ENCODE assay signal across 1 cellular context in the genomic region with DNA sequence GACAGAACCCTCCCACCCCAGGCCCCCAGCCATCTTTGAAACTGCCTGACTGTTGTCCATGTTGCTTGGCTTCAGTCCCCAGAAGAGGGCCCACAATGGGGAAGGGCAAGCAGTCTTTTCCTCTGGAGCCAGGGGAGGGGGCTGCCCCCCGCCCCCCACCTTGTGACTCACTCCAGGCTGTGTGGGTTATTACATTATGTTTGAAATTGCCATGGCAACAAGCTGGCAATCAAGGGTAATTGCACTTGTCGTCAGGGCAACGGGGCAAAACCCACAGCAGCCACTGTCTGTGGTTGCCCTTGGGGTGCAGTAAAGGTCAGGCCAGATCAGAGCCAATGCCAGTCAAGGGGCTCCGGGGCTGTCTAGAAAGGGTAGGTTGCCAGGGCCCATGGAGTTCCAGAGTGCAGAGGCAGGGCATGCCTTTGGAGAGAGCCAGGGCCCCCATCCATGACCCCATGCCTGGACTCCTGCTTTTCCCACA.
TF ChIP-seq lines count a peak whose summit lies in the region.

No MANE protein-coding gene starts in this region.

TF ChIP-seq in GM12878, 131 proteins besides CTCF, POLR2A, EP300 and RAD21:
- TF ChIP-seq, protein P1, sequence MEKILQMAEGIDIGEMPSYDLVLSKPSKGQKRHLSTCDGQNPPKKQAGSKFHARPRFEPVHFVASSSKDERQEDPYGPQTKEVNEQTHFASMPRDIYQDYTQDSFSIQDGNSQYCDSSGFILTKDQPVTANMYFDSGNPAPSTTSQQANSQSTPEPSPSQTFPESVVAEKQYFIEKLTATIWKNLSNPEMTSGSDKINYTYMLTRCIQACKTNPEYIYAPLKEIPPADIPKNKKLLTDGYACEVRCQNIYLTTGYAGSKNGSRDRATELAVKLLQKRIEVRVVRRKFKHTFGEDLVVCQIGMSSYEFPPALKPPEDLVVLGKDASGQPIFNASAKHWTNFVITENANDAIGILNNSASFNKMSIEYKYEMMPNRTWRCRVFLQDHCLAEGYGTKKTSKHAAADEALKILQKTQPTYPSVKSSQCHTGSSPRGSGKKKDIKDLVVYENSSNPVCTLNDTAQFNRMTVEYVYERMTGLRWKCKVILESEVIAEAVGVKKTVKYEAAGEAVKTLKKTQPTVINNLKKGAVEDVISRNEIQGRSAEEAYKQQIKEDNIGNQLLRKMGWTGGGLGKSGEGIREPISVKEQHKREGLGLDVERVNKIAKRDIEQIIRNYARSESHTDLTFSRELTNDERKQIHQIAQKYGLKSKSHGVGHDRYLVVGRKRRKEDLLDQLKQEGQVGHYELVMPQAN (conservative IDR thresholded peaks at IDR 0.05): no peak
- TF ChIP-seq, protein P2, sequence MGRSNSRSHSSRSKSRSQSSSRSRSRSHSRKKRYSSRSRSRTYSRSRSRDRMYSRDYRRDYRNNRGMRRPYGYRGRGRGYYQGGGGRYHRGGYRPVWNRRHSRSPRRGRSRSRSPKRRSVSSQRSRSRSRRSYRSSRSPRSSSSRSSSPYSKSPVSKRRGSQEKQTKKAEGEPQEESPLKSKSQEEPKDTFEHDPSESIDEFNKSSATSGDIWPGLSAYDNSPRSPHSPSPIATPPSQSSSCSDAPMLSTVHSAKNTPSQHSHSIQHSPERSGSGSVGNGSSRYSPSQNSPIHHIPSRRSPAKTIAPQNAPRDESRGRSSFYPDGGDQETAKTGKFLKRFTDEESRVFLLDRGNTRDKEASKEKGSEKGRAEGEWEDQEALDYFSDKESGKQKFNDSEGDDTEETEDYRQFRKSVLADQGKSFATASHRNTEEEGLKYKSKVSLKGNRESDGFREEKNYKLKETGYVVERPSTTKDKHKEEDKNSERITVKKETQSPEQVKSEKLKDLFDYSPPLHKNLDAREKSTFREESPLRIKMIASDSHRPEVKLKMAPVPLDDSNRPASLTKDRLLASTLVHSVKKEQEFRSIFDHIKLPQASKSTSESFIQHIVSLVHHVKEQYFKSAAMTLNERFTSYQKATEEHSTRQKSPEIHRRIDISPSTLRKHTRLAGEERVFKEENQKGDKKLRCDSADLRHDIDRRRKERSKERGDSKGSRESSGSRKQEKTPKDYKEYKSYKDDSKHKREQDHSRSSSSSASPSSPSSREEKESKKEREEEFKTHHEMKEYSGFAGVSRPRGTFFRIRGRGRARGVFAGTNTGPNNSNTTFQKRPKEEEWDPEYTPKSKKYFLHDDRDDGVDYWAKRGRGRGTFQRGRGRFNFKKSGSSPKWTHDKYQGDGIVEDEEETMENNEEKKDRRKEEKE (IDR thresholded peaks at IDR 0.05): no peak
- TF ChIP-seq KLF5 (IDR thresholded peaks at IDR 0.05; ENCODE audit: partially characterized antibody) (no peak), IKZF2 (IDR thresholded peaks at IDR 0.05) (no peak), CHD4 (IDR thresholded peaks at IDR 0.05) (no peak), RBBP5 (conservative IDR thresholded peaks at IDR 0.05) (no peak), IKZF1 (conservative IDR thresholded peaks at IDR 0.05) (0 out of 2 replicates have a peak, but pooled peaks have one; percentile 12), MYC (IDR thresholded peaks at IDR 0.05; ENCODE audit: insufficient read depth, insufficient read length, insufficient replicate concordance, low read length, severe bottlenecking) (no peak), SREBF1 (IDR thresholded peaks at IDR 0.05; ENCODE audit: low read length) (no peak), ATF7 (IDR thresholded peaks at IDR 0.05; ENCODE audit: low read depth) (no peak), POU2F2 (IDR thresholded peaks at IDR 0.05; ENCODE audit: borderline replicate concordance, low read depth, low read length) (no peak), CEBPB (IDR thresholded peaks at IDR 0.05; ENCODE audit: borderline replicate concordance in 1 of 2, low read depth in 2 of 2, low read length in 2 of 2) (no peak), SMARCA5 (IDR thresholded peaks at IDR 0.05) (no peak), ZNF384 (IDR thresholded peaks at IDR 0.05; ENCODE audit: borderline replicate concordance, low read depth, low read length) (no peak), STAT3 (IDR thresholded peaks at IDR 0.05; ENCODE audit: low read depth, low read length) (no peak), MTA2 (IDR thresholded peaks at IDR 0.05; ENCODE audit: low read depth) (no peak), CREB1 (IDR thresholded peaks at IDR 0.05; ENCODE audit: low read depth) (no peak), YBX1 (IDR thresholded peaks at IDR 0.05) (no peak), SIN3A (IDR thresholded peaks at IDR 0.05; ENCODE audit: low read depth, low read length) (no peak), ETV6 (conservative IDR thresholded peaks at IDR 0.05 in 1 of 2, IDR thresholded peaks at IDR 0.05 in 1 of 2; ENCODE audit: borderline replicate concordance in 1 of 2, low read depth in 1 of 2) (no peak), NR2F1 (conservative IDR thresholded peaks at IDR 0.05) (peak; percentile 73), BMI1 (IDR thresholded peaks at IDR 0.05; ENCODE audit: borderline replicate concordance) (peak; percentile 75), NFIC (IDR thresholded peaks at IDR 0.05; ENCODE audit: low read depth, low read length) (no peak)
- TF ChIP-seq, protein P3, sequence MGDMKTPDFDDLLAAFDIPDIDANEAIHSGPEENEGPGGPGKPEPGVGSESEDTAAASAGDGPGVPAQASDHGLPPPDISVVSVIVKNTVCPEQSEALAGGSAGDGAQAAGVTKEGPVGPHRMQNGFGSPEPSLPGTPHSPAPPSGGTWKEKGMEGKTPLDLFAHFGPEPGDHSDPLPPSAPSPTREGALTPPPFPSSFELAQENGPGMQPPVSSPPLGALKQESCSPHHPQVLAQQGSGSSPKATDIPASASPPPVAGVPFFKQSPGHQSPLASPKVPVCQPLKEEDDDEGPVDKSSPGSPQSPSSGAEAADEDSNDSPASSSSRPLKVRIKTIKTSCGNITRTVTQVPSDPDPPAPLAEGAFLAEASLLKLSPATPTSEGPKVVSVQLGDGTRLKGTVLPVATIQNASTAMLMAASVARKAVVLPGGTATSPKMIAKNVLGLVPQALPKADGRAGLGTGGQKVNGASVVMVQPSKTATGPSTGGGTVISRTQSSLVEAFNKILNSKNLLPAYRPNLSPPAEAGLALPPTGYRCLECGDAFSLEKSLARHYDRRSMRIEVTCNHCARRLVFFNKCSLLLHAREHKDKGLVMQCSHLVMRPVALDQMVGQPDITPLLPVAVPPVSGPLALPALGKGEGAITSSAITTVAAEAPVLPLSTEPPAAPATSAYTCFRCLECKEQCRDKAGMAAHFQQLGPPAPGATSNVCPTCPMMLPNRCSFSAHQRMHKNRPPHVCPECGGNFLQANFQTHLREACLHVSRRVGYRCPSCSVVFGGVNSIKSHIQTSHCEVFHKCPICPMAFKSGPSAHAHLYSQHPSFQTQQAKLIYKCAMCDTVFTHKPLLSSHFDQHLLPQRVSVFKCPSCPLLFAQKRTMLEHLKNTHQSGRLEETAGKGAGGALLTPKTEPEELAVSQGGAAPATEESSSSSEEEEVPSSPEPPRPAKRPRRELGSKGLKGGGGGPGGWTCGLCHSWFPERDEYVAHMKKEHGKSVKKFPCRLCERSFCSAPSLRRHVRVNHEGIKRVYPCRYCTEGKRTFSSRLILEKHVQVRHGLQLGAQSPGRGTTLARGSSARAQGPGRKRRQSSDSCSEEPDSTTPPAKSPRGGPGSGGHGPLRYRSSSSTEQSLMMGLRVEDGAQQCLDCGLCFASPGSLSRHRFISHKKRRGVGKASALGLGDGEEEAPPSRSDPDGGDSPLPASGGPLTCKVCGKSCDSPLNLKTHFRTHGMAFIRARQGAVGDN (IDR thresholded peaks at IDR 0.05): no peak
- TF ChIP-seq, protein P4, sequence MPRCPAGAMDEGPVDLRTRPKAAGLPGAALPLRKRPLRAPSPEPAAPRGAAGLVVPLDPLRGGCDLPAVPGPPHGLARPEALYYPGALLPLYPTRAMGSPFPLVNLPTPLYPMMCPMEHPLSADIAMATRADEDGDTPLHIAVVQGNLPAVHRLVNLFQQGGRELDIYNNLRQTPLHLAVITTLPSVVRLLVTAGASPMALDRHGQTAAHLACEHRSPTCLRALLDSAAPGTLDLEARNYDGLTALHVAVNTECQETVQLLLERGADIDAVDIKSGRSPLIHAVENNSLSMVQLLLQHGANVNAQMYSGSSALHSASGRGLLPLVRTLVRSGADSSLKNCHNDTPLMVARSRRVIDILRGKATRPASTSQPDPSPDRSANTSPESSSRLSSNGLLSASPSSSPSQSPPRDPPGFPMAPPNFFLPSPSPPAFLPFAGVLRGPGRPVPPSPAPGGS (IDR thresholded peaks at IDR 0.05; ENCODE audit: borderline replicate concordance, insufficient read depth, low read depth, low read length, poor library complexity, severe bottlenecking): no peak
- TF ChIP-seq, protein P5, sequence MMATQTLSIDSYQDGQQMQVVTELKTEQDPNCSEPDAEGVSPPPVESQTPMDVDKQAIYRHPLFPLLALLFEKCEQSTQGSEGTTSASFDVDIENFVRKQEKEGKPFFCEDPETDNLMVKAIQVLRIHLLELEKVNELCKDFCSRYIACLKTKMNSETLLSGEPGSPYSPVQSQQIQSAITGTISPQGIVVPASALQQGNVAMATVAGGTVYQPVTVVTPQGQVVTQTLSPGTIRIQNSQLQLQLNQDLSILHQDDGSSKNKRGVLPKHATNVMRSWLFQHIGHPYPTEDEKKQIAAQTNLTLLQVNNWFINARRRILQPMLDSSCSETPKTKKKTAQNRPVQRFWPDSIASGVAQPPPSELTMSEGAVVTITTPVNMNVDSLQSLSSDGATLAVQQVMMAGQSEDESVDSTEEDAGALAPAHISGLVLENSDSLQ (IDR thresholded peaks at IDR 0.05): peak; percentile 75
- TF ChIP-seq, protein P6, sequence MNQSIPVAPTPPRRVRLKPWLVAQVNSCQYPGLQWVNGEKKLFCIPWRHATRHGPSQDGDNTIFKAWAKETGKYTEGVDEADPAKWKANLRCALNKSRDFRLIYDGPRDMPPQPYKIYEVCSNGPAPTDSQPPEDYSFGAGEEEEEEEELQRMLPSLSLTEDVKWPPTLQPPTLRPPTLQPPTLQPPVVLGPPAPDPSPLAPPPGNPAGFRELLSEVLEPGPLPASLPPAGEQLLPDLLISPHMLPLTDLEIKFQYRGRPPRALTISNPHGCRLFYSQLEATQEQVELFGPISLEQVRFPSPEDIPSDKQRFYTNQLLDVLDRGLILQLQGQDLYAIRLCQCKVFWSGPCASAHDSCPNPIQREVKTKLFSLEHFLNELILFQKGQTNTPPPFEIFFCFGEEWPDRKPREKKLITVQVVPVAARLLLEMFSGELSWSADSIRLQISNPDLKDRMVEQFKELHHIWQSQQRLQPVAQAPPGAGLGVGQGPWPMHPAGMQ (IDR thresholded peaks at IDR 0.05; ENCODE audit: borderline replicate concordance): no peak
- TF ChIP-seq, protein P7, sequence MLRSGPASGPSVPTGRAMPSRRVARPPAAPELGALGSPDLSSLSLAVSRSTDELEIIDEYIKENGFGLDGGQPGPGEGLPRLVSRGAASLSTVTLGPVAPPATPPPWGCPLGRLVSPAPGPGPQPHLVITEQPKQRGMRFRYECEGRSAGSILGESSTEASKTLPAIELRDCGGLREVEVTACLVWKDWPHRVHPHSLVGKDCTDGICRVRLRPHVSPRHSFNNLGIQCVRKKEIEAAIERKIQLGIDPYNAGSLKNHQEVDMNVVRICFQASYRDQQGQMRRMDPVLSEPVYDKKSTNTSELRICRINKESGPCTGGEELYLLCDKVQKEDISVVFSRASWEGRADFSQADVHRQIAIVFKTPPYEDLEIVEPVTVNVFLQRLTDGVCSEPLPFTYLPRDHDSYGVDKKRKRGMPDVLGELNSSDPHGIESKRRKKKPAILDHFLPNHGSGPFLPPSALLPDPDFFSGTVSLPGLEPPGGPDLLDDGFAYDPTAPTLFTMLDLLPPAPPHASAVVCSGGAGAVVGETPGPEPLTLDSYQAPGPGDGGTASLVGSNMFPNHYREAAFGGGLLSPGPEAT (IDR thresholded peaks at IDR 0.05; ENCODE audit: low read depth): no peak
